21 cellular contexts compared by ENCODE assay signal in genomic region chr3:19898725-19899124, GRCh38. TPM values are rescaled to one million over a fixed set of nuclear protein-coding genes. Genes with fewer than 3 reads are reported as not detected.
DNase-seq lines count a peak whose midpoint lies in the region; ATAC-seq, FAIRE-seq and TF ChIP-seq lines count a peak whose summit lies in the region.
"Had no signal": no experiment of that assay in that cellular context is flagged by ENCODE, and none has a peak within 500 bp of the region (broad histone marks: within the 10 kb centered on the region; RNA-seq: fewer than 3 reads in every experiment).

No MANE protein-coding gene starts in this region.

- TF ChIP-seq POLR2A in lower leg skin (IDR thresholded peaks at IDR 0.05): no peak

- WGBS in mesenchymal stem cell: 23% methylated on average over 2 of the region's 2 CpGs
- 72 to 75% methylated on average over 2 of the region's 2 CpGs for WGBS in lower leg skin, 2 donors

- H2BK12ac ChIP-seq in mesenchymal stem cell (ENCODE audit: low read length in 2 of 2): no peak overlapping the region

- FAIRE-seq in RCC 7860 (lab: Jason Lieb, UNC): no peak

- peak overlapping the region; percentile 64 for H3K27ac ChIP-seq in mesenchymal stem cell (ENCODE audit: low read length, poor library complexity, severe bottlenecking)
- H3K27ac ChIP-seq: left lung had no signal

- H3K9ac ChIP-seq in mesenchymal stem cell (ENCODE audit: low read length): no peak overlapping the region

- in situ Hi-C loops in astrocyte of the cerebellum (cut with HindIII; ENCODE audit: low sequenced_read_pairs): no loop called here

- H2BK15ac ChIP-seq in mesenchymal stem cell (ENCODE audit: low read depth, poor library complexity, severe bottlenecking): no peak overlapping the region

- no peaks in the 10 kb centered on the region for H3K9me3 ChIP-seq in mesenchymal stem cell (ENCODE audit: control insufficient read depth, low read length)
- H3K9me3 ChIP-seq: left lung, MG63 had no signal

- H4K91ac ChIP-seq in mesenchymal stem cell (ENCODE audit: low read length): no peak overlapping the region

- TF ChIP-seq CTCF in astrocyte of the cerebellum (IDR thresholded peaks at IDR 0.05; ENCODE audit: low read depth, low read length, missing control alignments) (no peak), lower leg skin (IDR thresholded peaks at IDR 0.05) (no peak)

- no peak overlapping the region for H4K8ac ChIP-seq in mesenchymal stem cell (ENCODE audit: low read length)

- no peaks in the 10 kb centered on the region for H3K36me3 ChIP-seq in mesenchymal stem cell (ENCODE audit: control insufficient read depth in 1 of 2, insufficient read depth in 2 of 2, low read depth in 1 of 2, low read length in 2 of 2)
- H3K36me3 ChIP-seq: left lung, MG63 had no signal

- no peak overlapping the region for H3K14ac ChIP-seq in mesenchymal stem cell (ENCODE audit: low read length in 2 of 2)

- H3K4me2 ChIP-seq in mesenchymal stem cell (ENCODE audit: low read length, poor library complexity, severe bottlenecking): no peak overlapping the region

- no peak overlapping the region for H2BK5ac ChIP-seq in mesenchymal stem cell (ENCODE audit: low read depth, low read length, poor library complexity, severe bottlenecking)

- intact Hi-C loops in lower leg skin (cut with DNase I; ENCODE audit: low total_unique reads): no loop called here

- no peak for ATAC-seq in GM21423 (IDR thresholded peaks at IDR 0.05; ENCODE audit: unreplicated experiment)
- ATAC-seq: activated CD8-positive, alpha-beta T cell treated with anti-CD3 and anti-CD28 coated beads, Interleukin-2, amount 10 ng/mL, durations not matched to agents 7 days and 5 days; activated T-cell treated with anti-CD3 and anti-CD28 coated beads, Interleukin-2, amount 50 U/mL, for 72 hours; left lung had no signal

- no peak overlapping the region for H2BK120ac ChIP-seq in mesenchymal stem cell (ENCODE audit: low read depth, low read length)

- no peak overlapping the region for H2AK5ac ChIP-seq in mesenchymal stem cell (ENCODE audit: low read length, severe bottlenecking)

- H3K4me1 ChIP-seq in mesenchymal stem cell (ENCODE audit: control insufficient read depth, insufficient read depth, low read depth, low read length): peaks cover 4% of the 10 kb centered on the region

- no peaks in the 10 kb centered on the region for H3K79me1 ChIP-seq in mesenchymal stem cell (replicated peaks; ENCODE audit: low read length, poor library complexity, severe bottlenecking)

- H3K18ac ChIP-seq in mesenchymal stem cell (ENCODE audit: low read depth in 1 of 2, low read length in 2 of 2): no peak overlapping the region

- no peaks in the 10 kb centered on the region for H3K27me3 ChIP-seq in mesenchymal stem cell (ENCODE audit: control insufficient read depth in 1 of 2, insufficient read depth in 1 of 2, low read length in 2 of 2)
- H3K27me3 ChIP-seq: left lung, MG63 had no signal

- no peak overlapping the region for H2AFZ ChIP-seq in mesenchymal stem cell (ENCODE audit: low read depth, low read length)

- DNase-seq in A172 (ENCODE audit: low spot score): peak; percentile 13
- peak; percentile 27 for DNase-seq in HT1080 (ENCODE audit: low read depth)
- DNase-seq in astrocyte of the cerebellum (ENCODE audit: low read depth): peak; percentile 8
- DNase-seq in mesenchymal stem cell: no peak
- DNase-seq in lower leg skin (ENCODE audit: low spot score in 2 of 2): no peak
- DNase-seq in RCC 7860 (ENCODE audit: low spot score): no peak
- no peak for DNase-seq in GDM1 (lab: John Stamatoyannopoulos, UW)
- DNase-seq: ACHN; activated CD4-positive, CD25-positive, alpha-beta regulatory T cell; activated CD8-positive, alpha-beta T cell treated with anti-CD3 and anti-CD28 coated beads, Interleukin-2, amount 10 ng/mL, durations not matched to agents 7 days and 5 days; activated T-cell treated with anti-CD3 and anti-CD28 coated beads, Interleukin-2, amount 50 U/mL, for 72 hours; CD4-positive, CD25-positive, alpha-beta regulatory T cell; DND-41; effector memory CD4-positive, alpha-beta T cell; left lung; MG63; NCI-H187; Right ventricle myocardium superior; stimulated activated CD4-positive, alpha-beta T cell treated with anti-CD3 and anti-CD28 coated beads, Interleukin-12 subunit alpha, Interleukin-12 subunit beta, amount 100 ng/mL, for 4 hours; stimulated activated naive CD4-positive, alpha-beta T cell had no signal

- H3K4ac ChIP-seq in mesenchymal stem cell (ENCODE audit: low read depth in 1 of 2, low read length in 2 of 2): no peak overlapping the region

- H3K23ac ChIP-seq in mesenchymal stem cell (ENCODE audit: low read length in 2 of 2): no peak overlapping the region

- H3K4me3 ChIP-seq in astrocyte of the cerebellum (ENCODE audit: low read depth, low read length) (no peak overlapping the region), mesenchymal stem cell (ENCODE audit: insufficient read depth in 1 of 2, low read depth in 1 of 2, low read length in 2 of 2) (no peak overlapping the region), lower leg skin (ENCODE audit: low read depth, poor library complexity, severe bottlenecking) (no peak overlapping the region)
- H3K4me3 ChIP-seq: left lung, MG63 had no signal

RNA-seq across cellular contexts. Expression of gene EFHB, which starts 35.3 kb away (rescaled TPM):
- 0.71 TPM in 1 of 2 replicates, not detected in the other for total RNA-seq in A172 (2014; rRNA removed; shearing (Covaris generic))
- 1.8 TPM in 1 of 2 replicates, not detected in the other for total RNA-seq in HT1080 (2014; rRNA removed; shearing (Covaris generic))
- 1.1 TPM in 1 of 2 replicates, not detected in the other for polyA plus RNA-seq in HT1080 (2015; cell fraction: cytosol; rRNA removed)
- polyA plus RNA-seq in HT1080 (2015; cell fraction: nucleus; rRNA removed): 3.3 TPM in 1 of 2 replicates, not detected in the other
- polyA plus RNA-seq in mesenchymal stem cell (2013, experiment 1 of 2): 0.54 TPM
- polyA plus RNA-seq in mesenchymal stem cell (2013, experiment 2 of 2): 0.82 TPM
- total RNA-seq in lower leg skin: under 1 TPM in 3 of 4 donors, not detected in 1; 0.80 to 0.88 (median 0.88) TPM
- total RNA-seq: Right ventricle myocardium superior had no signal

RNA-seq across cellular contexts. Expression of gene RAB5A, which starts 48.2 kb away (rescaled TPM):
- total RNA-seq in A172 (2014; rRNA removed; shearing (Covaris generic)): 56.6 and 74.8 TPM in 2 replicates
- total RNA-seq in HT1080 (2014; rRNA removed; shearing (Covaris generic)): 44.7 and 66.5 TPM in 2 replicates
- polyA plus RNA-seq in HT1080 (2015; cell fraction: cytosol; rRNA removed): 49.9 and 73.8 TPM in 2 replicates
- polyA plus RNA-seq in HT1080 (2015; cell fraction: nucleus; rRNA removed): 44.1 and 47.7 TPM in 2 replicates
- polyA plus RNA-seq in mesenchymal stem cell (2013, experiment 1 of 2): 61.2 TPM
- 61.5 TPM for polyA plus RNA-seq in mesenchymal stem cell (2013, experiment 2 of 2)
- total RNA-seq in lower leg skin: 100 to 1,000 TPM; 110 to 168 (median 119) TPM

Comparison
In these comparisons a context has a peak if more than half of its experiments do, and no peak if none do; other contexts are left out.
1. DNase-seq: peak in A172 (single experiment), HT1080 (single experiment) and astrocyte of the cerebellum (single experiment); none in mesenchymal stem cell (single experiment), lower leg skin (0 of 2), RCC 7860 (single experiment) and GDM1 (single experiment).